In genomic region chr9:123322771-123323481, GRCh38 we compare ENCODE assay signal across 9 cellular contexts. TPM values are rescaled to one million over a fixed set of nuclear protein-coding genes. Genes with fewer than 3 reads are reported as not detected.
A peak's percentile ranks its signal among the peaks of the same experiment; 100 is the strongest.
DNase-seq lines count a peak whose midpoint lies in the region; ATAC-seq and TF ChIP-seq lines count a peak whose summit lies in the region.
"Had no signal": no experiment of that assay in that cellular context is flagged by ENCODE, and none has a peak within 500 bp of the region (broad histone marks: within the 10 kb centered on the region; RNA-seq: fewer than 3 reads in every experiment).

No MANE protein-coding gene starts in this region.

- in situ Hi-C loops in GM18951 (cut with MboI; ENCODE audit: low sequenced_read_pairs, unreplicated experiment) = no loop called here

- DNase-seq in activated CD4-positive, alpha-beta T cell treated with anti-CD3 and anti-CD28 coated beads for 24 hours (ENCODE audit: low read depth in 2 of 2) = peak; percentile 28 to 31
- DNase-seq in cardiac muscle cell (ENCODE audit: low read depth in 1 of 2, low spot score in 1 of 2) (peak in 1 of 2 donors; percentile 34), NCI-H2227 treated with DMSO at 0.1 percent for 48 hours (lab: John Stamatoyannopoulos, UW) (no peak), middle frontal gyrus (ENCODE audit: extremely low spot score, low spot score) (no peak), NCI-H2171 (lab: John Stamatoyannopoulos, UW) (no peak)
- peak; percentile 35 to 52 for DNase-seq in stimulated activated CD8-positive, alpha-beta memory T cell treated with anti-CD3 and anti-CD28 coated beads, Interleukin-7, amount 100 ng/mL, for 4 hours (ENCODE audit: low read depth in 2 of 2)

- no peaks in the 10 kb centered on the region for H3K9me3 ChIP-seq in cardiac muscle cell (ENCODE audit: low read depth)

- no peak overlapping the region for H3K4me3 ChIP-seq in cardiac muscle cell

- H3K27me3 ChIP-seq in cardiac muscle cell = no peaks in the 10 kb centered on the region

- no peak for TF ChIP-seq CTCF in cardiac muscle cell (IDR thresholded peaks at IDR 0.05; ENCODE audit: low read depth, low read length)

- no peaks in the 10 kb centered on the region for H3K36me3 ChIP-seq in cardiac muscle cell

- TF ChIP-seq POLR2A in GM18951 (IDR thresholded peaks at IDR 0.05; ENCODE audit: extremely low read depth, insufficient read depth, insufficient read length) = peak; percentile 43

- H3K27ac ChIP-seq in cardiac muscle cell = peak overlapping the region; percentile 16

- peak; percentile 50 for ATAC-seq in HG03280 (IDR thresholded peaks at IDR 0.05; ENCODE audit: unreplicated experiment)

- H3K4me1 ChIP-seq in cardiac muscle cell (ENCODE audit: low read depth) = peaks cover 9% of the 10 kb centered on the region

RNA-seq across cellular contexts. Expression of gene CRB2, which starts 33.1 kb away (rescaled TPM):
- total RNA-seq in cardiac muscle cell = 46.3 and 91.7 TPM in 2 replicates
- polyA plus RNA-seq in cardiac muscle cell = 8.3 and 16.9 TPM in 2 replicates
- total RNA-seq: lung microvascular endothelial cell had no signal

RNA-seq across cellular contexts. Expression of gene STRBP, which starts 54.5 kb away (rescaled TPM):
- total RNA-seq in cardiac muscle cell = 22.5 and 34.1 TPM in 2 replicates
- polyA plus RNA-seq in cardiac muscle cell = 42.9 and 59.8 TPM in 2 replicates

Comparison
In these comparisons a context has a peak if more than half of its experiments do, and no peak if none do; other contexts are left out.
1. DNase-seq: peak in activated CD4-positive, alpha-beta T cell treated with anti-CD3 and anti-CD28 coated beads for 24 hours (2 of 2) and stimulated activated CD8-positive, alpha-beta memory T cell treated with anti-CD3 and anti-CD28 coated beads, Interleukin-7, amount 100 ng/mL, for 4 hours (2 of 2); none in NCI-H2227 treated with DMSO at 0.1 percent for 48 hours (single experiment), middle frontal gyrus (single experiment) and NCI-H2171 (single experiment).